ENCODE assay signal across 27 cellular contexts in the genomic region with DNA sequence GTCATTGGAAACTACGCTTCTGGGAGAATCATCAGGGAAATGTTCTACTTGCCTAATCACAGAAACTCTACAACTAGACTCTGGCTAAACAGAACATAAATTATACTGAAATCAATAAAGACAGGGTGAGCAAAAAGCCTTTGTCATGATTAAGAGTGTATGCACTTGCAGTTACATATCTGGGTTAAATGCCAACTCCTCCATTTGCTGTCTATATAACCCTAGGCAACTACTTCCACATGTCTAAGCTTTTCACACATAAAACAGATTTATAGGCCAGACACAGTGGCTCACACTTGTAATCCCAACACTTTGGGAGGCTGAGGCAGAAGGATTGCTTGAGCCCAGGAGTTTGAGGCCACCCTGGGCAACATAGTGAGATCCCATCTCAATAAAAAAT.
"Had no signal": no experiment of that assay in that cellular context is flagged by ENCODE, and none has a peak within 500 bp of the region (broad histone marks: within the 10 kb centered on the region; RNA-seq: fewer than 3 reads in every experiment).

No MANE protein-coding gene starts in this region.

- H3K4me3 Mint-ChIP-seq: naive thymus-derived CD4-positive, alpha-beta T cell; nephron; neural progenitor cell; stimulated activated effector memory CD8-positive, alpha-beta T cell treated with anti-CD3 and anti-CD28 coated beads, Interleukin-12 subunit alpha, Interleukin-12 subunit beta, amount 100 ng/mL, for 72 hours had no signal

- ATAC-seq: gastrocnemius medialis; heart left ventricle; left cardiac atrium; left lung; naive thymus-derived CD4-positive, alpha-beta T cell; stimulated activated effector memory CD8-positive, alpha-beta T cell treated with anti-CD3 and anti-CD28 coated beads, Interleukin-12 subunit alpha, Interleukin-12 subunit beta, amount 100 ng/mL, for 72 hours had no signal

- H3K4me1 Mint-ChIP-seq: naive thymus-derived CD4-positive, alpha-beta T cell; stimulated activated effector memory CD8-positive, alpha-beta T cell treated with anti-CD3 and anti-CD28 coated beads, Interleukin-12 subunit alpha, Interleukin-12 subunit beta, amount 100 ng/mL, for 72 hours had no signal

- H3K4me2 ChIP-seq: hepatocyte, neural progenitor cell had no signal

- H3K4me3 ChIP-seq: coronary artery, esophagus muscularis mucosa, gastrocnemius medialis, heart left ventricle, hepatocyte, left lung, neural progenitor cell, right atrium auricular region, sigmoid colon, stomach, thyroid gland, vagina had no signal

- H2AFZ ChIP-seq: hepatocyte, neural progenitor cell, parathyroid adenoma had no signal

- H3K9ac ChIP-seq: neural progenitor cell, parathyroid adenoma had no signal

- H3K79me2 ChIP-seq: hepatocyte, parathyroid adenoma had no signal

- H3K27ac Mint-ChIP-seq: naive thymus-derived CD4-positive, alpha-beta T cell; nephron; neural progenitor cell; progenitor cell of endocrine pancreas; stimulated activated effector memory CD8-positive, alpha-beta T cell treated with anti-CD3 and anti-CD28 coated beads, Interleukin-12 subunit alpha, Interleukin-12 subunit beta, amount 100 ng/mL, for 72 hours had no signal

- H3K27me3 Mint-ChIP-seq: progenitor cell of endocrine pancreas had no signal

- H3K9me3 ChIP-seq: esophagus muscularis mucosa, gastrocnemius medialis, heart left ventricle, left lung, right atrium auricular region, sigmoid colon, stomach, thyroid gland, vagina had no signal

- H3K27ac ChIP-seq: coronary artery, esophagus muscularis mucosa, gastrocnemius medialis, heart left ventricle, hepatocyte, left lung, neural progenitor cell, parathyroid adenoma, right atrium auricular region, sigmoid colon, stomach, thyroid gland, vagina had no signal

- H3K9me3 Mint-ChIP-seq: nephron; neural progenitor cell; stimulated activated effector memory CD8-positive, alpha-beta T cell treated with anti-CD3 and anti-CD28 coated beads, Interleukin-12 subunit alpha, Interleukin-12 subunit beta, amount 100 ng/mL, for 72 hours had no signal

- DNase-seq: dermis blood vessel endothelial cell; effector memory CD4-positive, alpha-beta T cell; gastrocnemius medialis; heart left ventricle; left cardiac atrium; left lung; mesendoderm; midbrain; naive thymus-derived CD4-positive, alpha-beta T cell; sigmoid colon; stimulated activated CD4-positive, alpha-beta T cell treated with anti-CD3 and anti-CD28 coated beads, Interleukin-2, amount 100 ng/mL, for 24 hours; stimulated activated CD4-positive, alpha-beta T cell treated with anti-CD3 and anti-CD28 coated beads, Interleukin-4, amount 100 ng/mL, for 24 hours; stimulated activated naive CD4-positive, alpha-beta T cell treated with Interleukin-2 at 50 U/mL for 16 hours; stomach; thyroid gland; trophoblast cell had no signal

- H3K27me3 ChIP-seq: esophagus muscularis mucosa, gastrocnemius medialis, heart left ventricle, hepatocyte, left lung, neural progenitor cell, right atrium auricular region, sigmoid colon, stomach, thyroid gland, vagina had no signal

- FAIRE-seq: endothelial cell of umbilical vein had no signal

- H3K36me3 Mint-ChIP-seq: neural progenitor cell; stimulated activated effector memory CD8-positive, alpha-beta T cell treated with anti-CD3 and anti-CD28 coated beads, Interleukin-12 subunit alpha, Interleukin-12 subunit beta, amount 100 ng/mL, for 72 hours had no signal

- H3K36me3 ChIP-seq: esophagus muscularis mucosa, gastrocnemius medialis, heart left ventricle, left lung, neural progenitor cell, right atrium auricular region, sigmoid colon, stomach, thyroid gland, vagina had no signal

- H3K4me1 ChIP-seq: neural progenitor cell, parathyroid adenoma had no signal
